In the genomic region with DNA sequence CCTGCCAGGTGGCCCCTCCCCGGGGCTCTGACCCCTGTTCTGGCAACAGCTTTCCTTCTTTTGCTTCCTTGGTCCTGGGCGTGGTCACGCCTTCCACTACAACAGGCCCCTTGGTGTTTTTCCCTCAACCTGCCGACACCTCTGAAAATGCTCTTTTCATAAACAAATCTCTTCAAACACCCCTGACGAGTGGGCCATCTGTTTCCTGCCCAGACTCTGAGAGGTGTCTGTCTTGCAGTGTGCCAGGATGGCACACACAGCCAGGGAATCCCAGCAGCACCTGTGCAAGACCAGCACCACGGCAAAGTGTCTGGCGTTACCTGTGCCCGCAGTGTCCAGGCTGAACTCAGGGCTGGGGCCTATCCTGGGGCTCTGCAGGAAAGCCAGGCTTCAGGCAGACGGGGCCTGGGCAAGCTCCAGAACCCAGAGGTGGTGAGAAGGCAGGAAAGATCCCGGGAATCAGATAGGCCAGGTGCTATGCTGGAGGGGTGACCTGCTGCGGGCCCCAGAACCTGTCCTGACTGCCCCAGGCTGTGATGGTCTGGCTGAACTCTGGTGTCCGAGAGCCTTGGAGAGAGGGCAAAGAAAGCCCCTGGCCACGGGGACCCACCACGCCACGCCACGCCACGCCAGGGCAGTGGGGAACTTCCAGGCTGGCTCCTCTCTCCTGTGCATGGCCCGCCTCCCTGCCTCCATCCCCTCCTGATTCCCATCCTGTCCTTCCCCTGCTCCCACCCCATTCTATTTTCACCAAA, we compare ENCODE assay signal across 24 cellular contexts.
DNase-seq lines count a peak whose midpoint lies in the region; ATAC-seq, FAIRE-seq and TF ChIP-seq lines count a peak whose summit lies in the region.
"Had no signal": no experiment of that assay in that cellular context is flagged by ENCODE, and none has a peak within 500 bp of the region (broad histone marks: within the 10 kb centered on the region; RNA-seq: fewer than 3 reads in every experiment).

No MANE protein-coding gene starts in this region.

- TF ChIP-seq CTCF in neural progenitor cell (IDR thresholded peaks at IDR 0.05) (no peak), breast epithelium (IDR thresholded peaks at IDR 0.05) (no peak)

- H3K27ac ChIP-seq in neural progenitor cell: no peak overlapping the region
- no peak overlapping the region for H3K27ac ChIP-seq in breast epithelium
- H3K27ac ChIP-seq: ascending aorta, SJCRH30, thyroid gland had no signal

- H3K9me3 Mint-ChIP-seq in activated CD4-positive, alpha-beta T cell treated with anti-CD3 and anti-CD28 coated beads, Interleukin-2, amount 10 ng/mL, durations not matched to agents 7 days and 5 days: peaks cover 9% of the 10 kb centered on the region
- H3K9me3 Mint-ChIP-seq in activated naive CD8-positive, alpha-beta T cell treated with anti-CD3 and anti-CD28 coated beads, Interleukin-2, amount 10 ng/mL, durations not matched to agents 7 days and 5 days: peaks cover 20% of the 10 kb centered on the region
- H3K9me3 Mint-ChIP-seq in neural progenitor cell: peaks cover 25% of the 10 kb centered on the region

- no peak overlapping the region for H3K4me2 ChIP-seq in neural progenitor cell

- H2AFZ ChIP-seq in neural progenitor cell (replicated peaks): no peak overlapping the region

- intact Hi-C loops in breast epithelium (cut with DNase I; ENCODE audit: low total_unique reads): no loop called here

- in situ Hi-C loops in G401 (cut with HindIII; ENCODE audit: low sequenced_read_pairs): no loop called here

- H3K36me3 Mint-ChIP-seq in activated CD4-positive, alpha-beta T cell treated with anti-CD3 and anti-CD28 coated beads, Interleukin-2, amount 10 ng/mL, durations not matched to agents 7 days and 5 days (ENCODE audit: low read depth): peaks cover 8% of the 10 kb centered on the region
- peaks cover 10% of the 10 kb centered on the region for H3K36me3 Mint-ChIP-seq in activated naive CD8-positive, alpha-beta T cell treated with anti-CD3 and anti-CD28 coated beads, Interleukin-2, amount 10 ng/mL, durations not matched to agents 7 days and 5 days
- peaks cover 3% of the 10 kb centered on the region for H3K36me3 Mint-ChIP-seq in neural progenitor cell
- H3K36me3 Mint-ChIP-seq: CD14-positive monocyte had no signal

- peaks cover 3% of the 10 kb centered on the region for H3K27me3 Mint-ChIP-seq in activated CD4-positive, alpha-beta T cell treated with anti-CD3 and anti-CD28 coated beads, Interleukin-2, amount 10 ng/mL, durations not matched to agents 7 days and 5 days
- H3K27me3 Mint-ChIP-seq in activated naive CD8-positive, alpha-beta T cell treated with anti-CD3 and anti-CD28 coated beads, Interleukin-2, amount 10 ng/mL, durations not matched to agents 7 days and 5 days: peaks cover 4% of the 10 kb centered on the region
- H3K27me3 Mint-ChIP-seq in neural progenitor cell (ENCODE audit: insufficient read depth, low read depth): peaks cover 32% of the 10 kb centered on the region

- no peaks in the 10 kb centered on the region for H3F3A ChIP-seq in neural progenitor cell (ENCODE audit: low read depth)

- no peak for DNase-seq in activated CD4-positive, alpha-beta T cell treated with anti-CD3 and anti-CD28 coated beads, Interleukin-2, amount 10 ng/mL, durations not matched to agents 7 days and 5 days
- DNase-seq in activated CD4-positive, alpha-beta T cell treated with anti-CD3 and anti-CD28 coated beads for 4 hours: no peak
- DNase-seq in G401 (ENCODE audit: low spot score) (peak; percentile 87), neural progenitor cell (ENCODE audit: low spot score) (no peak), GM19239 (ENCODE audit: insufficient read length, low spot score) (no peak), breast epithelium (ENCODE audit: low spot score in 2 of 2) (no peak)
- DNase-seq in activated naive CD8-positive, alpha-beta T cell treated with anti-CD3 and anti-CD28 coated beads, Interleukin-2, amount 10 ng/mL, durations not matched to agents 7 days and 5 days: no peak
- DNase-seq: activated effector memory CD4-positive, alpha-beta T cell treated with anti-CD3 and anti-CD28 coated beads, Interleukin-2, amount 50 U/mL, for 16 hours; DMS79 treated with DMSO at 0.1 percent for 48 hours; H9; MG63; NCI-H1694 treated with DMSO at 0.1 percent for 48 hours; NCI-H510A; OCI-M1; SJCRH30; T-helper 2 cell had no signal

- no peak for ATAC-seq in activated naive CD8-positive, alpha-beta T cell treated with anti-CD3 and anti-CD28 coated beads, Interleukin-2, amount 10 ng/mL, durations not matched to agents 7 days and 5 days (ENCODE audit: low read depth)
- ATAC-seq in HG02623 (IDR thresholded peaks at IDR 0.05; ENCODE audit: unreplicated experiment): no peak

- no peak overlapping the region for H3K4me3 ChIP-seq in neural progenitor cell
- no peak overlapping the region for H3K4me3 ChIP-seq in breast epithelium
- H3K4me3 ChIP-seq: ascending aorta, lung, MG63, SJCRH30, thyroid gland had no signal

- H3K27ac Mint-ChIP-seq in activated CD4-positive, alpha-beta T cell treated with anti-CD3 and anti-CD28 coated beads, Interleukin-2, amount 10 ng/mL, durations not matched to agents 7 days and 5 days: peak overlapping the region; percentile 58
- peak overlapping the region; percentile 78 for H3K27ac Mint-ChIP-seq in activated naive CD8-positive, alpha-beta T cell treated with anti-CD3 and anti-CD28 coated beads, Interleukin-2, amount 10 ng/mL, durations not matched to agents 7 days and 5 days
- H3K27ac Mint-ChIP-seq in neural progenitor cell: peak overlapping the region; percentile 8
- H3K27ac Mint-ChIP-seq: H9 had no signal

- H3K27me3 ChIP-seq in neural progenitor cell: no peaks in the 10 kb centered on the region
- no peaks in the 10 kb centered on the region for H3K27me3 ChIP-seq in breast epithelium
- H3K27me3 ChIP-seq: ascending aorta, MG63, SJCRH30, thyroid gland had no signal

- peaks cover 9% of the 10 kb centered on the region for H3K4me1 ChIP-seq in neural progenitor cell
- H3K4me1 ChIP-seq in breast epithelium: peaks cover 0 to 8% of the 10 kb centered on the region in 2 donors
- H3K4me1 ChIP-seq: ascending aorta had no signal

- H3K4me1 Mint-ChIP-seq in activated CD4-positive, alpha-beta T cell treated with anti-CD3 and anti-CD28 coated beads, Interleukin-2, amount 10 ng/mL, durations not matched to agents 7 days and 5 days: peaks cover 8% of the 10 kb centered on the region
- H3K4me1 Mint-ChIP-seq in activated naive CD8-positive, alpha-beta T cell treated with anti-CD3 and anti-CD28 coated beads, Interleukin-2, amount 10 ng/mL, durations not matched to agents 7 days and 5 days: peaks cover 30% of the 10 kb centered on the region
- peaks cover 36% of the 10 kb centered on the region for H3K4me1 Mint-ChIP-seq in neural progenitor cell

- CTCF ChIA-PET in activated CD4-positive, alpha-beta T cell treated with anti-CD3 and anti-CD28 coated beads, Interleukin-2, amount 10 ng/mL, durations not matched to agents 7 days and 5 days (lab: Charles Lee): no interaction called here

- TF ChIP-seq POLR2A in breast epithelium (IDR thresholded peaks at IDR 0.05): no peak

- POLR2A ChIA-PET in activated CD4-positive, alpha-beta T cell treated with anti-CD3 and anti-CD28 coated beads, Interleukin-2, amount 10 ng/mL, durations not matched to agents 7 days and 5 days (lab: Charles Lee): no interaction called here
- POLR2A ChIA-PET in activated naive CD8-positive, alpha-beta T cell treated with anti-CD3 and anti-CD28 coated beads, Interleukin-2, amount 10 ng/mL, durations not matched to agents 7 days and 5 days (lab: Charles Lee): interaction anchor here (0.7 to 1.1 kb wide), 3 partner anchors 11 to 18 kb away, joined by 3 read pairs; no protein-coding TSS in a partner anchor

- no peaks in the 10 kb centered on the region for H4K20me1 ChIP-seq in neural progenitor cell (ENCODE audit: low read depth)

- no peaks in the 10 kb centered on the region for H3K79me2 ChIP-seq in neural progenitor cell (ENCODE audit: low read depth)

- H3K36me3 ChIP-seq in neural progenitor cell (no peaks in the 10 kb centered on the region), breast epithelium (no peaks in the 10 kb centered on the region)
- H3K36me3 ChIP-seq: ascending aorta, MG63, SJCRH30, thyroid gland had no signal

- H3K9me3 ChIP-seq in neural progenitor cell (ENCODE audit: low read depth): no peaks in the 10 kb centered on the region
- H3K9me3 ChIP-seq in breast epithelium: no peaks in the 10 kb centered on the region
- H3K9me3 ChIP-seq: ascending aorta, MG63, SJCRH30, thyroid gland had no signal

- FAIRE-seq in GM19239 (lab: Jason Lieb, UNC): no peak
- FAIRE-seq: endometrium, islet of Langerhans had no signal

- H3K4me3 Mint-ChIP-seq in activated CD4-positive, alpha-beta T cell treated with anti-CD3 and anti-CD28 coated beads, Interleukin-2, amount 10 ng/mL, durations not matched to agents 7 days and 5 days: no peak overlapping the region
- H3K4me3 Mint-ChIP-seq in activated naive CD8-positive, alpha-beta T cell treated with anti-CD3 and anti-CD28 coated beads, Interleukin-2, amount 10 ng/mL, durations not matched to agents 7 days and 5 days: no peak overlapping the region
- H3K4me3 Mint-ChIP-seq in neural progenitor cell: no peak overlapping the region
- H3K4me3 Mint-ChIP-seq: CD14-positive monocyte, H9, neural crest cell had no signal

- no peak overlapping the region for H3K9ac ChIP-seq in neural progenitor cell

Comparison
In these comparisons a context has a peak if more than half of its experiments do, and no peak if none do; other contexts are left out.
1. H3K27ac Mint-ChIP-seq: peak in every context shown above with its lines; median percentile 78 in activated naive CD8-positive, alpha-beta T cell treated with anti-CD3 and anti-CD28 coated beads, Interleukin-2, amount 10 ng/mL, durations not matched to agents 7 days and 5 days; 58 in activated CD4-positive, alpha-beta T cell treated with anti-CD3 and anti-CD28 coated beads, Interleukin-2, amount 10 ng/mL, durations not matched to agents 7 days and 5 days; 8 in neural progenitor cell.